Comparison of ENCODE assay signal across 34 cellular contexts in genomic region chr1:55239548-55239947, GRCh38. TPM values are rescaled to one million over a fixed set of nuclear protein-coding genes. Genes with fewer than 3 reads are reported as not detected.
DNase-seq lines count a peak whose midpoint lies in the region; ATAC-seq, FAIRE-seq and TF ChIP-seq lines count a peak whose summit lies in the region.
"Had no signal": no experiment of that assay in that cellular context is flagged by ENCODE, and none has a peak within 500 bp of the region (broad histone marks: within the 10 kb centered on the region; RNA-seq: fewer than 3 reads in every experiment).

No MANE protein-coding gene starts in this region.

- H3K27me3 Mint-ChIP-seq in neural progenitor cell (ENCODE audit: insufficient read depth, low read depth): peaks cover 5% of the 10 kb centered on the region

- H3K27me3 ChIP-seq in K562 (ENCODE audit: control insufficient read depth in 2 of 2, insufficient read depth in 2 of 2, low read length in 2 of 2): no peaks in the 10 kb centered on the region
- no peaks in the 10 kb centered on the region for H3K27me3 ChIP-seq in neural progenitor cell
- no peaks in the 10 kb centered on the region for H3K27me3 ChIP-seq in trophoblast cell (ENCODE audit: insufficient read depth, low read length)
- no peaks in the 10 kb centered on the region for H3K27me3 ChIP-seq in PC-9 (ENCODE audit: insufficient read depth, low read depth)
- H3K27me3 ChIP-seq: BE2C; BLaER1; BLaER1 treated with 17β-estradiol and CSF1 and Interleukin-3, amounts not matched to agents 10 nM and 100 nM had no signal

- H3K36me3 Mint-ChIP-seq in neural progenitor cell: no peaks in the 10 kb centered on the region
- H3K36me3 Mint-ChIP-seq: CD14-positive monocyte; CD4-positive, alpha-beta memory T cell; CD4-positive, CD25-positive, alpha-beta regulatory T cell; CD8-positive, alpha-beta T cell had no signal

- H3K4ac ChIP-seq in trophoblast cell (ENCODE audit: low read depth, low read length): no peak overlapping the region

- no peaks in the 10 kb centered on the region for H3K36me3 ChIP-seq in K562 (ENCODE audit: control insufficient read depth, insufficient read depth, low read length)
- no peaks in the 10 kb centered on the region for H3K36me3 ChIP-seq in neural progenitor cell
- no peaks in the 10 kb centered on the region for H3K36me3 ChIP-seq in trophoblast cell (ENCODE audit: control insufficient read depth in 1 of 2, insufficient read depth in 2 of 2, low read length in 2 of 2)
- H3K36me3 ChIP-seq in PC-9 (ENCODE audit: low read depth): no peaks in the 10 kb centered on the region
- H3K36me3 ChIP-seq: BE2C; BLaER1; BLaER1 treated with 17β-estradiol and CSF1 and Interleukin-3, amounts not matched to agents 10 nM and 100 nM had no signal

- H2AK5ac ChIP-seq in trophoblast cell (ENCODE audit: low read length): no peak overlapping the region

- H3F3A ChIP-seq in neural progenitor cell (ENCODE audit: low read depth) (no peaks in the 10 kb centered on the region), PC-9 (ENCODE audit: insufficient read depth, low read depth) (peaks cover 19% of the 10 kb centered on the region)

- no peak for DNase-seq in K562 (ENCODE audit: extremely low read depth in 1 of 4, low spot score in 3 of 4)
- no peak for DNase-seq in neural progenitor cell (ENCODE audit: low spot score)
- DNase-seq in trophoblast cell: no peak
- DNase-seq in DMS153 (lab: John Stamatoyannopoulos, UW): no peak
- no peak for DNase-seq in PC-9
- DNase-seq: 8988T; ACHN; AML-193; BE2C; C1 segment of cervical spinal cord; Caco-2; Calu3; CD4-positive, alpha-beta memory T cell; CD4-positive, alpha-beta T cell; CD4-positive, CD25-positive, alpha-beta regulatory T cell; CD8-positive, alpha-beta memory T cell; CD8-positive, alpha-beta T cell; COR-L47; DMS 273 treated with DMSO at 0.1 percent for 48 hours; DMS53; DMS79; DMS79 treated with DMSO at 0.1 percent for 48 hours; DND-41; EL had no signal

- H2BK120ac ChIP-seq in trophoblast cell (ENCODE audit: insufficient read depth, low read length, poor library complexity): no peak overlapping the region

- TF ChIP-seq EP300 in K562 (IDR thresholded peaks at IDR 0.05; ENCODE audit: low read length): no peak

- 62% methylated on average over 2 of the region's 2 CpGs for WGBS in K562 (ENCODE audit: insufficient coverage, low coverage, missing lambda C conversion rate)
- no CpG with 5 or more reads among the region's 2 CpGs for WGBS in trophoblast cell (ENCODE audit: extremely low coverage, insufficient coverage, insufficient read length)

- H3K27ac Mint-ChIP-seq in neural progenitor cell: no peak overlapping the region
- H3K27ac Mint-ChIP-seq: B cell; CD14-positive monocyte; CD4-positive, alpha-beta T cell; CD8-positive, alpha-beta memory T cell; CD8-positive, alpha-beta T cell had no signal

- no peak overlapping the region for H3K4me2 ChIP-seq in K562 (ENCODE audit: insufficient read depth, low read length)
- peak overlapping the region; percentile 8 for H3K4me2 ChIP-seq in neural progenitor cell
- no peak overlapping the region for H3K4me2 ChIP-seq in trophoblast cell (ENCODE audit: low read length)
- H3K4me2 ChIP-seq in PC-9: no peak overlapping the region
- H3K4me2 ChIP-seq: A549, BLaER1 had no signal

- no peaks in the 10 kb centered on the region for H3K9me2 ChIP-seq in PC-9 (ENCODE audit: insufficient read depth)

- H4K20me1 ChIP-seq in K562 (replicated peaks; ENCODE audit: control insufficient read depth, insufficient read depth, low read length) (no peaks in the 10 kb centered on the region), neural progenitor cell (ENCODE audit: low read depth) (no peaks in the 10 kb centered on the region), PC-9 (ENCODE audit: insufficient read depth) (no peaks in the 10 kb centered on the region)
- H4K20me1 ChIP-seq: BLaER1; BLaER1 treated with 17β-estradiol and CSF1 and Interleukin-3, amounts not matched to agents 10 nM and 100 nM had no signal

- H3K79me2 ChIP-seq in K562 (ENCODE audit: control insufficient read depth, insufficient read depth, low read length) (no peaks in the 10 kb centered on the region), neural progenitor cell (ENCODE audit: low read depth) (no peaks in the 10 kb centered on the region), trophoblast cell (ENCODE audit: control insufficient read depth, insufficient read depth, low read length, poor library complexity) (no peaks in the 10 kb centered on the region), PC-9 (ENCODE audit: low read depth) (no peaks in the 10 kb centered on the region)

- TF ChIP-seq POLR2A in K562 (conservative IDR thresholded peaks at IDR 0.05): no peak

- H3K4me1 Mint-ChIP-seq in neural progenitor cell: peaks cover 10% of the 10 kb centered on the region

- H3K23ac ChIP-seq in trophoblast cell (ENCODE audit: low read length): no peak overlapping the region

- H3K9ac ChIP-seq in K562 (ENCODE audit: insufficient read depth in 1 of 2, low read depth in 2 of 2, low read length in 2 of 2) (no peak overlapping the region), neural progenitor cell (no peak overlapping the region), trophoblast cell (ENCODE audit: low read length) (no peak overlapping the region)
- H3K9ac ChIP-seq: BLaER1; BLaER1 treated with 17β-estradiol and CSF1 and Interleukin-3, amounts not matched to agents 10 nM and 100 nM had no signal

- no peak overlapping the region for H3K14ac ChIP-seq in trophoblast cell (ENCODE audit: low read length)

- no peaks in the 10 kb centered on the region for H3K9me3 Mint-ChIP-seq in neural progenitor cell
- H3K9me3 Mint-ChIP-seq: CD4-positive, alpha-beta memory T cell; CD4-positive, alpha-beta T cell; CD8-positive, alpha-beta memory T cell; CD8-positive, alpha-beta T cell had no signal

- no peak for FAIRE-seq in K562 (lab: Jason Lieb, UNC)
- FAIRE-seq: A204.1, A549, D721Med had no signal

- H3K27ac ChIP-seq in K562 (ENCODE audit: extremely low read depth, low read depth, low read length) (no peak overlapping the region), neural progenitor cell (no peak overlapping the region), trophoblast cell (ENCODE audit: low read depth, low read length) (no peak overlapping the region), PC-9 (no peak overlapping the region)
- H3K27ac ChIP-seq: 22Rv1, A549, BLaER1, C4-2B had no signal

- H3K79me1 ChIP-seq in trophoblast cell (ENCODE audit: low read length): peaks cover 9% of the 10 kb centered on the region

- TF ChIP-seq RAD21 in K562 (CRISPR knock-in tag; conservative IDR thresholded peaks at IDR 0.05 in 1 of 2, IDR thresholded peaks at IDR 0.05 in 1 of 2): no peak

- no peaks in the 10 kb centered on the region for H3K9me1 ChIP-seq in K562 (ENCODE audit: control insufficient read depth, insufficient read depth, low read length)

- no peak overlapping the region for H3K18ac ChIP-seq in trophoblast cell (ENCODE audit: low read length)

- no peak for TF ChIP-seq CTCF in K562 (IDR thresholded peaks at IDR 0.05 in 2 of 3, conservative IDR thresholded peaks at IDR 0.05 in 1 of 3; ENCODE audit: insufficient read depth in 2 of 3, low read depth in 1 of 3, low read length in 3 of 3)
- no peak for TF ChIP-seq CTCF in neural progenitor cell (IDR thresholded peaks at IDR 0.05)
- no peak for TF ChIP-seq CTCF in PC-9 (conservative IDR thresholded peaks at IDR 0.05)

- intact Hi-C loops in K562 (cut with micrococcal nuclease): no loop called here
- intact Hi-C loops in PC-9 (cut with micrococcal nuclease; ENCODE audit: unreplicated experiment): no loop called here

- H4K8ac ChIP-seq in trophoblast cell (ENCODE audit: low read depth, low read length): no peak overlapping the region

- BruUV-seq in K562 (replicated peaks; lab: Mats Ljungman, UMichigan) (no TSS peak), PC-9 (replicated peaks; lab: Mats Ljungman, UMichigan) (no TSS peak)

- no peak overlapping the region for H4K91ac ChIP-seq in trophoblast cell (ENCODE audit: low read depth, low read length)

- H3K4me1 ChIP-seq in K562 (replicated peaks in 1 of 2; ENCODE audit: control insufficient read depth in 2 of 2, insufficient read depth in 2 of 2, low read length in 2 of 2): peaks cover 0 to 7% of the 10 kb centered on the region in 2 experiments; a peak in 3 of 5 replicates
- H3K4me1 ChIP-seq in neural progenitor cell: peaks cover 6% of the 10 kb centered on the region
- peaks cover 2 to 14% of the 10 kb centered on the region in 2 experiments for H3K4me1 ChIP-seq in trophoblast cell (ENCODE audit: control insufficient read depth in 1 of 2, insufficient read depth in 2 of 2, low read length in 2 of 2)
- H3K4me1 ChIP-seq in PC-9 (replicated peaks; ENCODE audit: insufficient read depth): peaks cover 39% of the 10 kb centered on the region
- H3K4me1 ChIP-seq: A549, BE2C had no signal

- in situ Hi-C loops in K562 (cut with MboI): no loop called here

- no peak overlapping the region for H2BK5ac ChIP-seq in trophoblast cell (ENCODE audit: low read depth, low read length, poor library complexity)

- H2BK12ac ChIP-seq in trophoblast cell (ENCODE audit: low read length): peak overlapping the region; percentile 27

- ATAC-seq in K562 (no peak), HG03565 (IDR thresholded peaks at IDR 0.05; ENCODE audit: unreplicated experiment) (no peak)
- ATAC-seq: A549; CD8-positive, alpha-beta T cell had no signal

- no peak overlapping the region for H3K4me3 ChIP-seq in K562
- H3K4me3 ChIP-seq in neural progenitor cell: no peak overlapping the region
- H3K4me3 ChIP-seq in trophoblast cell (ENCODE audit: low read depth, low read length): no peak overlapping the region
- H3K4me3 ChIP-seq in PC-9: no peak overlapping the region
- H3K4me3 ChIP-seq: A549; BLaER1; BLaER1 treated with 17β-estradiol and CSF1 and Interleukin-3, amounts not matched to agents 10 nM and 100 nM had no signal

- H3K9me3 ChIP-seq in K562 (replicated peaks; ENCODE audit: control insufficient read depth, insufficient read depth, low read depth, low read length) (no peaks in the 10 kb centered on the region), neural progenitor cell (ENCODE audit: low read depth) (no peaks in the 10 kb centered on the region), trophoblast cell (ENCODE audit: insufficient read depth, low read depth, low read length) (no peaks in the 10 kb centered on the region), PC-9 (ENCODE audit: insufficient read depth, low read depth) (no peaks in the 10 kb centered on the region)
- H3K9me3 ChIP-seq: A549; BE2C; BLaER1; BLaER1 treated with 17β-estradiol and CSF1 and Interleukin-3, amounts not matched to agents 10 nM and 100 nM; Caco-2 had no signal

- H2AFZ ChIP-seq in K562 (ENCODE audit: low read depth, low read length): 0 out of 2 replicates have a peak overlapping the region, but pooled peaks have one; percentile 46
- no peak overlapping the region for H2AFZ ChIP-seq in neural progenitor cell (replicated peaks)
- no peak overlapping the region for H2AFZ ChIP-seq in trophoblast cell (ENCODE audit: insufficient read depth, low read length, poor library complexity)
- H2AFZ ChIP-seq in PC-9: no peak overlapping the region

- no peak overlapping the region for H4K12ac ChIP-seq in trophoblast cell (ENCODE audit: low read depth, low read length)

- POLR2A ChIA-PET in K562 (lab: Yijun Ruan, JAX) (interaction anchor here (0.6 to 2.1 kb wide), 5 partner anchors 9 to 26 kb away, joined by 3 to 5 read pairs (median 4); partner anchors contain the start of gene USP24), PC-9 (lab: Charles Lee; ENCODE audit: unreplicated experiment) (interaction anchor here (0.6 kb wide), 1 partner anchor 17 kb away, joined by 7 read pairs; no protein-coding TSS in a partner anchor)

- CTCF ChIA-PET in K562 (lab: Yijun Ruan, JAX; ENCODE audit: low intra/inter-chr PET ratio) (no interaction called here), PC-9 (lab: Charles Lee) (no interaction called here)

- H3K4me3 Mint-ChIP-seq in neural progenitor cell: no peak overlapping the region
- H3K4me3 Mint-ChIP-seq: B cell; CD14-positive monocyte; CD4-positive, alpha-beta memory T cell; CD4-positive, alpha-beta T cell; CD4-positive, CD25-positive, alpha-beta regulatory T cell; CD8-positive, alpha-beta memory T cell; CD8-positive, alpha-beta T cell had no signal

RNA-seq across cellular contexts. Expression of gene USP24, which starts 24.4 kb away (rescaled TPM):
- total RNA-seq in K562 (2011; cell fraction: chromatin; rRNA removed; ENCODE audit: low replicate concordance): 62.0 and 200 TPM in 2 replicates
- 24.7 and 42.9 TPM in 2 replicates for total RNA-seq in K562 (2011; cell fraction: nucleolus; rRNA removed)
- total RNA-seq in K562 (2011; cell fraction: nucleoplasm; rRNA removed): 66.4 and 102 TPM in 2 replicates
- total RNA-seq in K562 (2014; rRNA removed): 33.9 and 36.8 TPM in 2 replicates
- 54.5 and 56.4 TPM in 2 replicates for total RNA-seq in K562 (2014; rRNA removed; fragmentation: Illumina TruSeq; extraction: Trizol)
- total RNA-seq in K562 (2015; rRNA removed; fragmentation: Illumina TruSeq; extraction: Trizol): 57.6 and 62.6 TPM in 2 replicates
- 40.5 and 43.4 TPM in 2 replicates for total RNA-seq in K562 (2021)
- polyA plus RNA-seq in K562 (2011; rRNA removed): 22.0 and 31.3 TPM in 2 replicates
- polyA plus RNA-seq in K562 (2011; cell fraction: cytosol; rRNA removed): 14.2 and 17.7 TPM in 2 replicates
- polyA plus RNA-seq in K562 (2011; cell fraction: nucleus; rRNA removed): 47.1 and 49.3 TPM in 2 replicates
- 23.4 and 27.9 TPM in 2 replicates for polyA plus RNA-seq in K562 (2012)
- 38.2 and 43.5 TPM in 2 replicates for polyA plus RNA-seq in K562 (2014; fragmentation: Illumina TruSeq; extraction: Trizol)
- 10 to 100 TPM in 1 of 2 experiments, 1 to 10 TPM in 1; 7.7 to 14.1 TPM for polyA plus RNA-seq in K562 (2014; fragmentation: Nextera tagmentation; extraction: Ambion mirVana)
- polyA plus RNA-seq in K562 (2014; rRNA removed): 25.7 and 32.9 TPM in 2 replicates
- 109 and 122 TPM in 2 replicates for polyA minus RNA-seq in K562 (2011; rRNA and poly(A)+ RNA removed)
- 32.7 and 45.0 TPM in 2 replicates for polyA minus RNA-seq in K562 (2011; cell fraction: cytosol; rRNA and poly(A)+ RNA removed)
- polyA minus RNA-seq in K562 (2011; cell fraction: nucleus; rRNA and poly(A)+ RNA removed): 65.6 and 111 TPM in 2 replicates
- 35.2 and 50.5 TPM in 2 replicates for total RNA-seq in neural progenitor cell (ENCODE audit: low replicate concordance)
- polyA plus RNA-seq in trophoblast cell (2013): 14.7 and 15.2 TPM in 2 replicates
- 56.3 and 61.0 TPM in 2 replicates for total RNA-seq in PC-9 (2021)
